8 cellular contexts compared by ENCODE assay signal in genomic region chr12:15563683-15564082, GRCh38.
DNase-seq lines count a peak whose midpoint lies in the region; ATAC-seq and TF ChIP-seq lines count a peak whose summit lies in the region.

No MANE protein-coding gene starts in this region.

- peak overlapping the region; percentile 90 for H3K27ac Mint-ChIP-seq in activated naive CD4-positive, alpha-beta T cell treated with anti-CD3 and anti-CD28 coated beads for 36 hours

- no peak for TF ChIP-seq POLR2A in uterus (IDR thresholded peaks at IDR 0.05)

- H3K4me2 ChIP-seq in GM23248 (ENCODE audit: unreplicated experiment) = peak overlapping the region; percentile 81

- H3K36me3 Mint-ChIP-seq in activated naive CD4-positive, alpha-beta T cell treated with anti-CD3 and anti-CD28 coated beads for 36 hours (ENCODE audit: low read depth) = no peaks in the 10 kb centered on the region

- no peak for ATAC-seq in HG02798 (IDR thresholded peaks at IDR 0.05; ENCODE audit: poor library complexity, unreplicated experiment)

- 0 to 1% methylated on average over 5 of the region's 5 CpGs for WGBS in GM23248 (ENCODE audit: low coverage in 1 of 2, low lambda C conversion rate in 2 of 2, missing lambda C conversion rate in 2 of 2), 2 experiments

- H3K4me1 Mint-ChIP-seq in activated naive CD4-positive, alpha-beta T cell treated with anti-CD3 and anti-CD28 coated beads for 36 hours (ENCODE audit: low read depth) = peaks cover 81% of the 10 kb centered on the region

- H3K4me1 ChIP-seq in GM23248 (ENCODE audit: insufficient read depth) (peaks cover 21% of the 10 kb centered on the region), uterus (no peaks in the 10 kb centered on the region)

- peak overlapping the region; percentile 58 for H3K4me3 Mint-ChIP-seq in activated naive CD4-positive, alpha-beta T cell treated with anti-CD3 and anti-CD28 coated beads for 36 hours

- peaks cover 16% of the 10 kb centered on the region for H3F3A ChIP-seq in GM23248 (ENCODE audit: insufficient read depth)

- H3K27me3 Mint-ChIP-seq in activated naive CD4-positive, alpha-beta T cell treated with anti-CD3 and anti-CD28 coated beads for 36 hours (ENCODE audit: low read depth) = no peaks in the 10 kb centered on the region

- peak overlapping the region; percentile 41 for H3K27ac ChIP-seq in GM23248
- H3K27ac ChIP-seq in uterus = peak overlapping the region; percentile 66 to 70

- peak overlapping the region; percentile 90 for H2AFZ ChIP-seq in GM23248

- no peaks in the 10 kb centered on the region for H3K36me3 ChIP-seq in GM23248 (ENCODE audit: low read depth)
- H3K36me3 ChIP-seq in uterus = no peaks in the 10 kb centered on the region

- no peaks in the 10 kb centered on the region for H3K79me2 ChIP-seq in GM23248 (ENCODE audit: insufficient read depth)

- H3K27me3 ChIP-seq in GM23248 (replicated peaks; ENCODE audit: insufficient read depth) (no peaks in the 10 kb centered on the region), uterus (no peaks in the 10 kb centered on the region)

- no peaks in the 10 kb centered on the region for H4K20me1 ChIP-seq in GM23248 (ENCODE audit: insufficient read depth)

- no peaks in the 10 kb centered on the region for H3K9me3 Mint-ChIP-seq in activated naive CD4-positive, alpha-beta T cell treated with anti-CD3 and anti-CD28 coated beads for 36 hours

- H3K9ac ChIP-seq in GM23248 = peak overlapping the region; percentile 61

- in situ Hi-C loops in GM23248 (cut with MboI) = no loop called here

- CTCF ChIA-PET in activated naive CD4-positive, alpha-beta T cell treated with anti-CD3 and anti-CD28 coated beads for 36 hours (lab: Charles Lee) = interaction anchor here (0.9 to 4.8 kb wide), 8 partner anchors 9 to 34 kb away, joined by 3 to 21 read pairs (median 6); no protein-coding TSS in a partner anchor

- no peaks in the 10 kb centered on the region for H3K9me2 ChIP-seq in GM23248 (ENCODE audit: insufficient read depth)

- H3K4me3 ChIP-seq in GM23248 = peak overlapping the region; percentile 51
- peak overlapping the region; percentile 5 to 14 for H3K4me3 ChIP-seq in uterus

- intact Hi-C loops in activated naive CD4-positive, alpha-beta T cell treated with anti-CD3 and anti-CD28 coated beads for 36 hours (cut with micrococcal nuclease) = loop anchor here (1.0 to 5.0 kb wide), 8 partner anchors 8 to 1196 kb away; a partner anchor contains a TSS
- intact Hi-C loops in uterus (cut with DNase I; ENCODE audit: low total_unique reads) = no loop called here

- DNase-seq in Ammon's horn (ENCODE audit: low spot score) (peak; percentile 66), GM23248 (peak; percentile 87), iris pigment epithelial cell (ENCODE audit: low read depth) (peak; percentile 83), uterus (peak in 1 of 2 donors; percentile 43), cerebellar cortex (ENCODE audit: low spot score) (no peak), NK-92 (lab: John Stamatoyannopoulos, UW; ENCODE audit: unreplicated experiment) (no peak)
- DNase-seq in activated naive CD4-positive, alpha-beta T cell treated with anti-CD3 and anti-CD28 coated beads for 36 hours = peak; percentile 67

- H3K9me3 ChIP-seq in GM23248 (ENCODE audit: low read depth) (no peaks in the 10 kb centered on the region), uterus (no peaks in the 10 kb centered on the region)

- no peak for TF ChIP-seq CTCF in uterus (IDR thresholded peaks at IDR 0.05)

Comparison
In these comparisons a context has a peak if more than half of its experiments do, and no peak if none do; other contexts are left out.
1. DNase-seq: peak in Ammon's horn (single experiment), GM23248 (single experiment), activated naive CD4-positive, alpha-beta T cell treated with anti-CD3 and anti-CD28 coated beads for 36 hours (single experiment) and iris pigment epithelial cell (single experiment); none in cerebellar cortex (single experiment) and NK-92 (single experiment).